ENCODE assay signal across 1 cellular context in genomic region chr14:94681300-94682060, GRCh38.
TF ChIP-seq lines count a peak whose summit lies in the region.

No MANE protein-coding gene starts in this region.

TF ChIP-seq in HepG2, 621 proteins besides CTCF, POLR2A, EP300 and RAD21 (continued from another document and continues in another):
- TF ChIP-seq ATF1 (CRISPR knock-in tag; IDR thresholded peaks at IDR 0.05), result peak; percentile 79; the same call in 1 of the 2 replicates
- peak; percentile 47 for TF ChIP-seq CEBPG (CRISPR knock-in tag; IDR thresholded peaks at IDR 0.05)
- TF ChIP-seq RARA (CRISPR knock-in tag; IDR thresholded peaks at IDR 0.05), result peak; percentile 46
- no peak for TF ChIP-seq DZIP1 (CRISPR knock-in tag; IDR thresholded peaks at IDR 0.05)
- no peak for TF ChIP-seq ZNF17 (CRISPR knock-in tag; IDR thresholded peaks at IDR 0.05)
- TF ChIP-seq ZSCAN9 (CRISPR knock-in tag; IDR thresholded peaks at IDR 0.05; ENCODE audit: borderline replicate concordance), result no peak
- TF ChIP-seq ZBTB34 (CRISPR knock-in tag; IDR thresholded peaks at IDR 0.05), result 0 out of 2 replicates have a peak, but pooled peaks have one; percentile 35
- TF ChIP-seq MED13 (CRISPR knock-in tag; IDR thresholded peaks at IDR 0.05), result no peak
- 0 out of 2 replicates have a peak, but pooled peaks have one; percentile 21 for TF ChIP-seq SOX5 (CRISPR knock-in tag; IDR thresholded peaks at IDR 0.05; ENCODE audit: borderline replicate concordance)
- TF ChIP-seq GMEB1 (CRISPR knock-in tag; IDR thresholded peaks at IDR 0.05; ENCODE audit: borderline replicate concordance), result no peak
- TF ChIP-seq KDM1A (CRISPR knock-in tag; IDR thresholded peaks at IDR 0.05), result peak; percentile 75
- no peak for TF ChIP-seq ZNF441 (CRISPR knock-in tag; IDR thresholded peaks at IDR 0.05; ENCODE audit: borderline replicate concordance)
- TF ChIP-seq ZBTB14 (CRISPR knock-in tag; IDR thresholded peaks at IDR 0.05), result no peak
- no peak for TF ChIP-seq GFI1 (CRISPR knock-in tag; IDR thresholded peaks at IDR 0.05; ENCODE audit: borderline replicate concordance)
- no peak for TF ChIP-seq ATF4 (CRISPR knock-in tag; IDR thresholded peaks at IDR 0.05)
- no peak for TF ChIP-seq DBP (CRISPR knock-in tag; IDR thresholded peaks at IDR 0.05; ENCODE audit: not compliant biosample characterization)
- no peak for TF ChIP-seq ZNF556 (CRISPR knock-in tag; IDR thresholded peaks at IDR 0.05; ENCODE audit: borderline replicate concordance)
- no peak for TF ChIP-seq BCLAF1 (IDR thresholded peaks at IDR 0.05)
- peak; percentile 48; the same call in 1 of the 2 replicates for TF ChIP-seq ZNF792 (CRISPR knock-in tag; IDR thresholded peaks at IDR 0.05)
- 0 out of 2 replicates have a peak, but pooled peaks have one; percentile 22 for TF ChIP-seq CREB3 (CRISPR knock-in tag; IDR thresholded peaks at IDR 0.05)
- no peak for TF ChIP-seq HOXA9 (CRISPR knock-in tag; IDR thresholded peaks at IDR 0.05; ENCODE audit: borderline replicate concordance)
- TF ChIP-seq ZNF142 (CRISPR knock-in tag; IDR thresholded peaks at IDR 0.05), result no peak
- no peak for TF ChIP-seq ZBTB1 (CRISPR knock-in tag; IDR thresholded peaks at IDR 0.05; ENCODE audit: borderline replicate concordance)
- peak; percentile 41; the same call in 1 of the 2 replicates for TF ChIP-seq ETV5 (CRISPR knock-in tag; IDR thresholded peaks at IDR 0.05; ENCODE audit: borderline replicate concordance)
- no peak for TF ChIP-seq FOXC1 (CRISPR knock-in tag; IDR thresholded peaks at IDR 0.05; ENCODE audit: borderline replicate concordance)
- TF ChIP-seq ZMYM4 (CRISPR knock-in tag; IDR thresholded peaks at IDR 0.05), result 0 out of 2 replicates have a peak, but pooled peaks have one; percentile 48
- TF ChIP-seq SPEN (CRISPR knock-in tag; IDR thresholded peaks at IDR 0.05; ENCODE audit: low read depth), result no peak
- TF ChIP-seq TBX3 (IDR thresholded peaks at IDR 0.05; ENCODE audit: borderline replicate concordance), result no peak
- TF ChIP-seq FUBP1 (CRISPR knock-in tag; IDR thresholded peaks at IDR 0.05; ENCODE audit: borderline replicate concordance), result no peak
- no peak for TF ChIP-seq ZBTB42 (CRISPR knock-in tag; IDR thresholded peaks at IDR 0.05)
- TF ChIP-seq ZBTB3 (CRISPR knock-in tag; IDR thresholded peaks at IDR 0.05; ENCODE audit: borderline replicate concordance, low read depth), result no peak
- no peak for TF ChIP-seq CENPX (CRISPR knock-in tag; IDR thresholded peaks at IDR 0.05)
- no peak for TF ChIP-seq ZNF878 (CRISPR knock-in tag; IDR thresholded peaks at IDR 0.05)
- no peak for TF ChIP-seq ASH2L (IDR thresholded peaks at IDR 0.05; ENCODE audit: insufficient read length, low read depth, low read length)
- peak; percentile 73 for TF ChIP-seq HNF4A (CRISPR knock-in tag; IDR thresholded peaks at IDR 0.05)
- no peak for TF ChIP-seq MZF1 (CRISPR knock-in tag; IDR thresholded peaks at IDR 0.05; ENCODE audit: borderline replicate concordance)
- no peak for TF ChIP-seq EED (CRISPR knock-in tag; IDR thresholded peaks at IDR 0.05)
- no peak for TF ChIP-seq ZNF160 (CRISPR knock-in tag; IDR thresholded peaks at IDR 0.05)
